ENCODE assay signal across 8 cellular contexts in genomic region chr7:22445140-22445722, GRCh38. TPM values are rescaled to one million over a fixed set of nuclear protein-coding genes. Genes with fewer than 3 reads are reported as not detected.
A peak's percentile ranks its signal among the peaks of the same experiment; 100 is the strongest.
DNase-seq lines count a peak whose midpoint lies in the region; ATAC-seq lines count a peak whose summit lies in the region.

No MANE protein-coding gene starts in this region.

- no peaks in the 10 kb centered on the region for H3K9me3 Mint-ChIP-seq in activated T-helper 1 cell treated with anti-CD3 and anti-CD28 coated beads, Interleukin-12 subunit alpha, Interleukin-12 subunit beta, Interleukin-2, Interleukin-4 antibody, amounts not matched to agents 30 ng/mL and 10 ng/mL and 1 ng/mL, durations not matched to agents 14 hours and 24 hours and 36 hours

- no peaks in the 10 kb centered on the region for H3K27me3 ChIP-seq in MG63

- intact Hi-C loops in activated T-helper 1 cell treated with anti-CD3 and anti-CD28 coated beads, Interleukin-12 subunit alpha, Interleukin-12 subunit beta, Interleukin-2, Interleukin-4 antibody, amounts not matched to agents 30 ng/mL and 10 ng/mL and 1 ng/mL, durations not matched to agents 14 hours and 24 hours and 36 hours (cut with micrococcal nuclease) = loop anchor here (5.0 kb wide), 1 partner anchor 503 kb away; no protein-coding TSS in a partner anchor

- peaks cover 2% of the 10 kb centered on the region; the same call in 1 of the 2 replicates for H3K36me3 ChIP-seq in MG63

- H3K4me3 ChIP-seq in MG63 = no peak overlapping the region

- H3K27ac ChIP-seq in substantia nigra (ENCODE audit: low read depth, low read length, poor library complexity, severe bottlenecking) = peak overlapping the region; percentile 6

- H3K9me3 ChIP-seq in MG63 = no peaks in the 10 kb centered on the region

- H3K4me1 Mint-ChIP-seq in activated T-helper 1 cell treated with anti-CD3 and anti-CD28 coated beads, Interleukin-12 subunit alpha, Interleukin-12 subunit beta, Interleukin-2, Interleukin-4 antibody, amounts not matched to agents 30 ng/mL and 10 ng/mL and 1 ng/mL, durations not matched to agents 14 hours and 24 hours and 36 hours (ENCODE audit: low read depth) = peaks cover 21% of the 10 kb centered on the region

- peaks cover 8% of the 10 kb centered on the region for H3K27me3 Mint-ChIP-seq in activated T-helper 1 cell treated with anti-CD3 and anti-CD28 coated beads, Interleukin-12 subunit alpha, Interleukin-12 subunit beta, Interleukin-2, Interleukin-4 antibody, amounts not matched to agents 30 ng/mL and 10 ng/mL and 1 ng/mL, durations not matched to agents 14 hours and 24 hours and 36 hours (ENCODE audit: insufficient read depth)

- no peak overlapping the region for H3K4me3 Mint-ChIP-seq in activated T-helper 1 cell treated with anti-CD3 and anti-CD28 coated beads, Interleukin-12 subunit alpha, Interleukin-12 subunit beta, Interleukin-2, Interleukin-4 antibody, amounts not matched to agents 30 ng/mL and 10 ng/mL and 1 ng/mL, durations not matched to agents 14 hours and 24 hours and 36 hours

- no peaks in the 10 kb centered on the region for H3K36me3 Mint-ChIP-seq in activated T-helper 1 cell treated with anti-CD3 and anti-CD28 coated beads, Interleukin-12 subunit alpha, Interleukin-12 subunit beta, Interleukin-2, Interleukin-4 antibody, amounts not matched to agents 30 ng/mL and 10 ng/mL and 1 ng/mL, durations not matched to agents 14 hours and 24 hours and 36 hours (ENCODE audit: low read depth)

- DNase-seq in UCSD-AML1 (lab: John Stamatoyannopoulos, UW; ENCODE audit: unreplicated experiment) (peak; percentile 9), iPS-NIHi7 (ENCODE audit: extremely low spot score) (peak; percentile 34), substantia nigra (lab: John Stamatoyannopoulos, UW) (peak in 17 of 49 donors; percentile 7 to 80 (median 20)), MG63 (no peak)
- DNase-seq in stimulated activated CD4-positive, alpha-beta T cell treated with anti-CD3 and anti-CD28 coated beads, Interleukin-4, amount 100 ng/mL, for 24 hours = no peak
- DNase-seq in activated T-helper 1 cell treated with anti-CD3 and anti-CD28 coated beads, Interleukin-12 subunit alpha, Interleukin-12 subunit beta, Interleukin-2, Interleukin-4 antibody, amounts not matched to agents 30 ng/mL and 10 ng/mL and 1 ng/mL, durations not matched to agents 14 hours and 24 hours and 36 hours (ENCODE audit: low spot score) = no peak

- H3K27ac Mint-ChIP-seq in activated T-helper 1 cell treated with anti-CD3 and anti-CD28 coated beads, Interleukin-12 subunit alpha, Interleukin-12 subunit beta, Interleukin-2, Interleukin-4 antibody, amounts not matched to agents 30 ng/mL and 10 ng/mL and 1 ng/mL, durations not matched to agents 14 hours and 24 hours and 36 hours = no peak overlapping the region

- ATAC-seq in GM19043 (IDR thresholded peaks at IDR 0.05; ENCODE audit: low read depth, unreplicated experiment) (peak; percentile 31), HG03135 (IDR thresholded peaks at IDR 0.05; ENCODE audit: unreplicated experiment) (peak; percentile 37)

RNA-seq across cellular contexts. Expression of gene STEAP1B, which starts 54.8 kb away (rescaled TPM):
- 18.2 and 18.7 TPM in 2 replicates for total RNA-seq in MG63 (2014; rRNA removed; shearing (Covaris generic); ENCODE audit: low replicate concordance)
- total RNA-seq in activated T-helper 1 cell treated with anti-CD3 and anti-CD28 coated beads, Interleukin-12 subunit alpha, Interleukin-12 subunit beta, Interleukin-2, Interleukin-4 antibody, amounts not matched to agents 30 ng/mL and 10 ng/mL and 1 ng/mL, durations not matched to agents 14 hours and 24 hours and 36 hours = 0.16 TPM in 1 of 2 replicates, not detected in the other

Comparison
In these comparisons a context has a peak if more than half of its experiments do, and no peak if none do; other contexts are left out.
1. DNase-seq: peak in UCSD-AML1 (single experiment) and iPS-NIHi7 (single experiment); none in stimulated activated CD4-positive, alpha-beta T cell treated with anti-CD3 and anti-CD28 coated beads, Interleukin-4, amount 100 ng/mL, for 24 hours (single experiment), MG63 (single experiment) and activated T-helper 1 cell treated with anti-CD3 and anti-CD28 coated beads, Interleukin-12 subunit alpha, Interleukin-12 subunit beta, Interleukin-2, Interleukin-4 antibody, amounts not matched to agents 30 ng/mL and 10 ng/mL and 1 ng/mL, durations not matched to agents 14 hours and 24 hours and 36 hours (single experiment).
2. RNA of gene STEAP1B, which starts 54.8 kb away (total RNA-seq): 18.2 to 18.7 TPM in MG63; 0.16 TPM in activated T-helper 1 cell treated with anti-CD3 and anti-CD28 coated beads, Interleukin-12 subunit alpha, Interleukin-12 subunit beta, Interleukin-2, Interleukin-4 antibody, amounts not matched to agents 30 ng/mL and 10 ng/mL and 1 ng/mL, durations not matched to agents 14 hours and 24 hours and 36 hours; every median in the first group is over 10 times any median in the second.